ENCODE assay signal across 23 cellular contexts in genomic region chr14:53836546-53836945, GRCh38.
A peak's percentile ranks its signal among the peaks of the same experiment; 100 is the strongest.
DNase-seq lines count a peak whose midpoint lies in the region; ATAC-seq and TF ChIP-seq lines count a peak whose summit lies in the region.
"Had no signal": no experiment of that assay in that cellular context is flagged by ENCODE, and none has a peak within 500 bp of the region (broad histone marks: within the 10 kb centered on the region; RNA-seq: fewer than 3 reads in every experiment).

No MANE protein-coding gene starts in this region.

- no peak for TF ChIP-seq RAD21 in HCT116 (IDR thresholded peaks at IDR 0.05; ENCODE audit: low read depth)

- no peak overlapping the region for H3K4me2 ChIP-seq in HCT116 (ENCODE audit: low read length)
- no peak overlapping the region for H3K4me2 ChIP-seq in OCI-LY3 (ENCODE audit: low read length)
- H3K4me2 ChIP-seq: BLaER1 had no signal

- H3K9me2 ChIP-seq in HCT116 (ENCODE audit: insufficient read depth) = no peaks in the 10 kb centered on the region

- intact Hi-C loops in HCT116 (cut with micrococcal nuclease) = no loop called here

- no peak for TF ChIP-seq CTCF in HCT116 (IDR thresholded peaks at IDR 0.05 in 2 of 3, conservative IDR thresholded peaks at IDR 0.05 in 1 of 3; ENCODE audit: borderline replicate concordance in 1 of 3, insufficient read depth in 1 of 3, low read depth in 2 of 3, low read length in 2 of 3)
- TF ChIP-seq CTCF in OCI-LY3 (IDR thresholded peaks at IDR 0.05; ENCODE audit: low read depth, low read length) = no peak

- DNase-seq in HCT116 (ENCODE audit: low read depth, low spot score) = no peak
- peak; percentile 76 for DNase-seq in kidney tubule cell (ENCODE audit: low spot score)
- DNase-seq in NCI-H1092 treated with DMSO at 0.1 percent for 48 hours (lab: John Stamatoyannopoulos, UW) = no peak
- DNase-seq in activated CD4-positive, alpha-beta T cell treated with anti-CD3 and anti-CD28 coated beads for 48 hours = no peak
- DNase-seq in DMS153 (lab: John Stamatoyannopoulos, UW) = no peak
- DNase-seq: 8988T; ACHN; BE2C; C1 segment of cervical spinal cord; Calu3; CD4-positive, alpha-beta memory T cell; CD4-positive, CD25-positive, alpha-beta regulatory T cell; CD8-positive, alpha-beta memory T cell; COR-L47; DMS53; DMS79; DND-41; EL; GDM1 had no signal

- H4K20me1 ChIP-seq in HCT116 (ENCODE audit: insufficient read depth) (no peaks in the 10 kb centered on the region), OCI-LY3 (ENCODE audit: insufficient read depth, low read length) (no peaks in the 10 kb centered on the region)
- H4K20me1 ChIP-seq: BLaER1 had no signal

- 0 out of 4 replicates have a peak, but pooled peaks cover 0 to 4% of the 10 kb centered on the region in 2 experiments for H3K36me3 ChIP-seq in HCT116 (ENCODE audit: control insufficient read depth in 1 of 2, insufficient read depth in 2 of 2, low read length in 2 of 2)
- peaks cover 16% of the 10 kb centered on the region for H3K36me3 ChIP-seq in OCI-LY3 (replicated peaks; ENCODE audit: low read depth, low read length)
- H3K36me3 ChIP-seq: BE2C, BLaER1 had no signal

- H3K79me2 ChIP-seq in HCT116 (ENCODE audit: insufficient read depth, low read length) = peaks cover 15% of the 10 kb centered on the region; the same call in 1 of the 2 replicates
- H3K79me2 ChIP-seq in OCI-LY3 (ENCODE audit: low read length) = no peaks in the 10 kb centered on the region

- CTCF ChIA-PET in HCT116 (lab: Charles Lee) = no interaction called here

- TF ChIP-seq POLR2A in HCT116 (IDR thresholded peaks at IDR 0.05; ENCODE audit: borderline replicate concordance, extremely low read depth, insufficient read depth, insufficient read length) = no peak

- BruUV-seq in HCT116 (replicated peaks; lab: Mats Ljungman, UMichigan) = no TSS peak

- POLR2A ChIA-PET in HCT116 (lab: Charles Lee) = no interaction called here

- RAD21 ChIA-PET in HCT116 (lab: Charles Lee; ENCODE audit: low non-redundant PET in 1 of 2, low total read pairs in 2 of 2, uncharacterized antibody in 2 of 2, unreplicated experiment in 2 of 2) = no interaction called here

- H3K4me1 ChIP-seq in HCT116 (ENCODE audit: control insufficient read depth in 1 of 2, insufficient read depth in 2 of 2, low read length in 2 of 2) (peaks cover 22 to 25% of the 10 kb centered on the region in 2 experiments), OCI-LY3 (ENCODE audit: low read length) (peaks cover 41% of the 10 kb centered on the region)
- H3K4me1 ChIP-seq: BE2C, BLaER1 had no signal

- no peak overlapping the region for H3K4me3 ChIP-seq in HCT116 (replicated peaks in 1 of 2; ENCODE audit: low read depth in 1 of 2, low read length in 2 of 2)
- H3K4me3 ChIP-seq in OCI-LY3 (ENCODE audit: low read length) = no peak overlapping the region
- H3K4me3 ChIP-seq: BLaER1, GM12878 had no signal

- H2AFZ ChIP-seq in HCT116 (ENCODE audit: low read depth, low read length, poor library complexity, severe bottlenecking) (no peak overlapping the region), OCI-LY3 (ENCODE audit: low read depth, low read length) (no peak overlapping the region)

- H3K9me3 ChIP-seq in HCT116 (ENCODE audit: control insufficient read depth in 1 of 2, insufficient read depth in 1 of 2, low read depth in 1 of 2, low read length in 2 of 2) (no peaks in the 10 kb centered on the region), OCI-LY3 (ENCODE audit: insufficient read depth, low read length) (peaks cover 12% of the 10 kb centered on the region; the same call in 1 of the 2 replicates)
- H3K9me3 ChIP-seq: BE2C had no signal

- H3K27ac ChIP-seq in HCT116 (ENCODE audit: low read depth, low read length) = peak overlapping the region; percentile 17; the same call in 1 of the 2 replicates
- H3K27ac ChIP-seq in OCI-LY3 (ENCODE audit: low read length) = peak overlapping the region; percentile 64; the same call in 1 of the 2 replicates
- H3K27ac ChIP-seq: BLaER1 had no signal

- H3K9ac ChIP-seq in HCT116 (ENCODE audit: low read length) (no peak overlapping the region), OCI-LY3 (ENCODE audit: low read length) (no peak overlapping the region)
- H3K9ac ChIP-seq: BLaER1 had no signal

- no peak for ATAC-seq in HCT116
- ATAC-seq in HG02571 (IDR thresholded peaks at IDR 0.05; ENCODE audit: unreplicated experiment) = no peak
- ATAC-seq: GM12878 had no signal

- no peaks in the 10 kb centered on the region for H3K27me3 ChIP-seq in HCT116 (ENCODE audit: insufficient read depth, low read length)
- H3K27me3 ChIP-seq in OCI-LY3 (ENCODE audit: low read depth, low read length) = no peaks in the 10 kb centered on the region
- H3K27me3 ChIP-seq: BE2C, BLaER1 had no signal

TF ChIP-seq in HCT116, 20 proteins besides CTCF, POLR2A, EP300 and RAD21:
- TF ChIP-seq CBX3 (IDR thresholded peaks at IDR 0.05; ENCODE audit: low read depth) = no peak
- TF ChIP-seq SIN3A (IDR thresholded peaks at IDR 0.05; ENCODE audit: low read depth) = no peak
- no peak for TF ChIP-seq FOSL1 (IDR thresholded peaks at IDR 0.05; ENCODE audit: low read depth)
- TF ChIP-seq ZBTB33 (IDR thresholded peaks at IDR 0.05; ENCODE audit: extremely low read depth, insufficient replicate concordance, low read length) = no peak
- TF ChIP-seq SP1 (IDR thresholded peaks at IDR 0.05; ENCODE audit: low read depth) = no peak
- no peak for TF ChIP-seq MAX (IDR thresholded peaks at IDR 0.05)
- TF ChIP-seq TCF7L2 (IDR thresholded peaks at IDR 0.05; ENCODE audit: borderline replicate concordance, extremely low read depth, insufficient read depth, insufficient read length) = no peak
- TF ChIP-seq JUND (IDR thresholded peaks at IDR 0.05) = no peak
- TF ChIP-seq EZH2 (IDR thresholded peaks at IDR 0.05) = no peak
